ENCODE assay signal across 2 cellular contexts in the genomic region with DNA sequence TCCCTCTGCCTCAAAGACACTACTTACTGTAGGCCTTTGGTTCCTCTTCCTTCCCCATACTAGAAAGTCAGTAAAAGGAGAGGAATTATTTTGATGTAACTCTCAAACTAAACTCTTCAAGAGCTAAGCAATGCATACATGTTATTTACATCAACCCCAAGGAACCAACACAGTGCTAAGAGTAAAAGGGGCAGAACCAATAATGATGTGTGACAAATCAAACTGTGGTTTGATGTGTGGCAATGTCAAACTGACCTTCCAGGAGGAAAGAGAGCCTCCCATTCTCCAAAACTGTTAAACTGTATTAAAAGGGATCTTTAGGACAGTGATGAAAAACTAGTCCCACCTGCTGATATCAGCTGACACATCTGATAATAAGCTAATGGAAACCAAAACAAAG.
A peak's percentile ranks its signal among the peaks of the same experiment; 100 is the strongest.
TF ChIP-seq lines count a peak whose summit lies in the region.

No MANE protein-coding gene starts in this region.

TF ChIP-seq in HEK293, 187 proteins besides CTCF, POLR2A, EP300 and RAD21:
- no peak for TF ChIP-seq ZNF140 (tag by site-specific recombination; IDR thresholded peaks at IDR 0.05)
- TF ChIP-seq, protein P1, sequence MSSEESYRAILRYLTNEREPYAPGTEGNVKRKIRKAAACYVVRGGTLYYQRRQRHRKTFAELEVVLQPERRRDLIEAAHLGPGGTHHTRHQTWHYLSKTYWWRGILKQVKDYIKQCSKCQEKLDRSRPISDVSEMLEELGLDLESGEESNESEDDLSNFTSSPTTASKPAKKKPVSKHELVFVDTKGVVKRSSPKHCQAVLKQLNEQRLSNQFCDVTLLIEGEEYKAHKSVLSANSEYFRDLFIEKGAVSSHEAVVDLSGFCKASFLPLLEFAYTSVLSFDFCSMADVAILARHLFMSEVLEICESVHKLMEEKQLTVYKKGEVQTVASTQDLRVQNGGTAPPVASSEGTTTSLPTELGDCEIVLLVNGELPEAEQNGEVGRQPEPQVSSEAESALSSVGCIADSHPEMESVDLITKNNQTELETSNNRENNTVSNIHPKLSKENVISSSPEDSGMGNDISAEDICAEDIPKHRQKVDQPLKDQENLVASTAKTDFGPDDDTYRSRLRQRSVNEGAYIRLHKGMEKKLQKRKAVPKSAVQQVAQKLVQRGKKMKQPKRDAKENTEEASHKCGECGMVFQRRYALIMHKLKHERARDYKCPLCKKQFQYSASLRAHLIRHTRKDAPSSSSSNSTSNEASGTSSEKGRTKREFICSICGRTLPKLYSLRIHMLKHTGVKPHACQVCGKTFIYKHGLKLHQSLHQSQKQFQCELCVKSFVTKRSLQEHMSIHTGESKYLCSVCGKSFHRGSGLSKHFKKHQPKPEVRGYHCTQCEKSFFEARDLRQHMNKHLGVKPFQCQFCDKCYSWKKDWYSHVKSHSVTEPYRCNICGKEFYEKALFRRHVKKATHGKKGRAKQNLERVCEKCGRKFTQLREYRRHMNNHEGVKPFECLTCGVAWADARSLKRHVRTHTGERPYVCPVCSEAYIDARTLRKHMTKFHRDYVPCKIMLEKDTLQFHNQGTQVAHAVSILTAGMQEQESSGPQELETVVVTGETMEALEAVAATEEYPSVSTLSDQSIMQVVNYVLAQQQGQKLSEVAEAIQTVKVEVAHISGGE (tag by site-specific recombination; conservative IDR thresholded peaks at IDR 0.05; ENCODE audit: low read depth) = peak; percentile 48; the same call in 1 of the 2 replicates

TF ChIP-seq in K562, 482 proteins besides CTCF, POLR2A, EP300 and RAD21:
- TF ChIP-seq, protein P1 (CRISPR knock-in tag; IDR thresholded peaks at IDR 0.05) = peak in 1 of 3 experiments; percentile 40; a peak in 1 of 6 replicates
- TF ChIP-seq SUPT5H (IDR thresholded peaks at IDR 0.05) (0 out of 2 replicates have a peak, but pooled peaks have one; percentile 32), FOXA1 (IDR thresholded peaks at IDR 0.05; ENCODE audit: borderline replicate concordance) (no peak)
TF ChIP-seq in K562: peak in this region for 2.
